Comparison of ENCODE assay signal across 9 cellular contexts in the genomic region with DNA sequence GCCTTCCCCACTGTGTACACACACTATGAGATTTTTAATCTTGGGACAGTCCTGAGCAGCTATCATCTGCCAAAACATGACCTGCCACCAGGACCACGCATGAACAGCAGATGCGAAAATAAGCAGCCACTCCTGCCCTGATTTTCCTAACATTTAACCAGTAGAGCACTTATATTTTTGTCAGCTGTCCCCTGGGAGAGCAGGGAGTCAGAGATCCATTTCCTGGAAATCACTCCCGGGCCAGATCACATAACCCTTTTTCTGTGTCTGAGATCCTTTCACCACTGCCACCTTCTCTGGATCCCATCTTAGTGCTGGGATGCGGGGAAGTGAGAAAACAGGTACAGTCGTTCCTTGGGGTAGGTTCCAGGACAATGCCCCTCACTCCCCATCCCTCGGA. TPM values are rescaled to one million over a fixed set of nuclear protein-coding genes. Genes with fewer than 3 reads are reported as not detected.
DNase-seq lines count a peak whose midpoint lies in the region; ATAC-seq and TF ChIP-seq lines count a peak whose summit lies in the region.
"Had no signal": no experiment of that assay in that cellular context is flagged by ENCODE, and none has a peak within 500 bp of the region (broad histone marks: within the 10 kb centered on the region; RNA-seq: fewer than 3 reads in every experiment).

No MANE protein-coding gene starts in this region.

- peaks cover 17% of the 10 kb centered on the region for H3F3A ChIP-seq in SK-N-SH (replicated peaks; ENCODE audit: insufficient read depth)

- ATAC-seq in gastroesophageal sphincter (no peak), HG03457 (IDR thresholded peaks at IDR 0.05; ENCODE audit: unreplicated experiment) (no peak)

- TF ChIP-seq CTCF in SK-N-SH (IDR thresholded peaks at IDR 0.05) (no peak), gastroesophageal sphincter (IDR thresholded peaks at IDR 0.05) (no peak), parathyroid adenoma (IDR thresholded peaks at IDR 0.05) (no peak)

- intact Hi-C loops in CD4-positive, alpha-beta memory T cell (cut with micrococcal nuclease), result no loop called here

- peak overlapping the region; percentile 52 for H3K4me2 ChIP-seq in SK-N-SH
- no peak overlapping the region for H3K4me2 ChIP-seq in parathyroid adenoma (ENCODE audit: low read length)

- peaks cover 0 to 14% (median 6%) of the 10 kb centered on the region in 4 donors for H3K4me1 Mint-ChIP-seq in CD4-positive, alpha-beta memory T cell

- H3K9me3 Mint-ChIP-seq in CD4-positive, alpha-beta memory T cell, result no peaks in the 10 kb centered on the region

- POLR2A ChIA-PET in CD4-positive, alpha-beta memory T cell (lab: Charles Lee; ENCODE audit: partially characterized antibody), result no interaction called here
- POLR2A ChIA-PET in SK-N-SH (lab: Yijun Ruan, JAX), result no interaction called here
- POLR2A ChIA-PET in HEK293T (lab: Yijun Ruan, JAX), result no interaction called here

- peaks cover 34% of the 10 kb centered on the region for H3K4me1 ChIP-seq in CD4-positive, alpha-beta memory T cell (ENCODE audit: insufficient read depth, low read length)
- H3K4me1 ChIP-seq in SK-N-SH (ENCODE audit: control insufficient read depth in 1 of 2, insufficient read depth in 2 of 2, low read depth in 1 of 2, low read length in 1 of 2), result peaks cover 32 to 43% of the 10 kb centered on the region in 2 experiments
- peaks cover 5 to 39% (median 28%) of the 10 kb centered on the region in 3 donors for H3K4me1 ChIP-seq in gastroesophageal sphincter
- peaks cover 15% of the 10 kb centered on the region for H3K4me1 ChIP-seq in parathyroid adenoma

- H3K27me3 ChIP-seq in CD4-positive, alpha-beta memory T cell (ENCODE audit: insufficient read depth, low read length), result no peaks in the 10 kb centered on the region
- H3K27me3 ChIP-seq in SK-N-SH (ENCODE audit: insufficient read depth), result no peaks in the 10 kb centered on the region
- peaks cover 6% of the 10 kb centered on the region for H3K27me3 ChIP-seq in gastroesophageal sphincter
- H3K27me3 ChIP-seq in parathyroid adenoma (ENCODE audit: control insufficient read depth, insufficient read depth, low read length), result no peaks in the 10 kb centered on the region

- peak overlapping the region in 6 of 7 donors; percentile 24 to 80 (median 62) for H3K27ac Mint-ChIP-seq in CD4-positive, alpha-beta memory T cell

- no peak for TF ChIP-seq RAD21 in SK-N-SH (IDR thresholded peaks at IDR 0.05; ENCODE audit: low read length)

- peaks cover 0 to 4% of the 10 kb centered on the region in 2 donors for H3K36me3 Mint-ChIP-seq in CD4-positive, alpha-beta memory T cell

- H3K27me3 Mint-ChIP-seq in CD4-positive, alpha-beta memory T cell, result no peaks in the 10 kb centered on the region

- TF ChIP-seq POLR2A in gastroesophageal sphincter (IDR thresholded peaks at IDR 0.05), result no peak

- WGBS in SK-N-SH (ENCODE audit: low lambda C conversion rate), result 70% methylated on average over 6 of the region's 6 CpGs
- 70 to 72% methylated on average over 5 to 6 of the region's 6 CpGs for WGBS in gastroesophageal sphincter (ENCODE audit: low coverage in 1 of 2), 2 donors

- H4K20me1 ChIP-seq in SK-N-SH (ENCODE audit: insufficient read depth), result no peaks in the 10 kb centered on the region; the same call in 1 of the 2 replicates

- no peaks in the 10 kb centered on the region for H3K36me3 ChIP-seq in CD4-positive, alpha-beta memory T cell (ENCODE audit: insufficient read depth, low read length)
- H3K36me3 ChIP-seq in SK-N-SH (replicated peaks in 1 of 2; ENCODE audit: control insufficient read depth in 1 of 2, insufficient read depth in 2 of 2, low read length in 1 of 2), result no peaks in the 10 kb centered on the region
- H3K36me3 ChIP-seq in gastroesophageal sphincter, result no peaks in the 10 kb centered on the region
- no peaks in the 10 kb centered on the region for H3K36me3 ChIP-seq in parathyroid adenoma (ENCODE audit: control insufficient read depth, insufficient read depth, low read length)

- H3K4me3 Mint-ChIP-seq in CD4-positive, alpha-beta memory T cell, result peak overlapping the region in 1 of 8 donors; percentile 50

- H2AFZ ChIP-seq in SK-N-SH (ENCODE audit: low read depth) (peak overlapping the region; percentile 94), parathyroid adenoma (no peak overlapping the region)

- CTCF ChIA-PET in CD4-positive, alpha-beta memory T cell (lab: Charles Lee; ENCODE audit: partially characterized antibody), result interaction anchor here (1.5 to 3.1 kb wide), 3 partner anchors 11 to 454 kb away, joined by 3 to 12 read pairs (median 3); no protein-coding TSS in a partner anchor
- CTCF ChIA-PET in SK-N-SH (lab: Yijun Ruan, JAX), result interaction anchor here (1.1 to 1.4 kb wide), 3 partner anchors 10 to 145 kb away, joined by 3 read pairs; no protein-coding TSS in a partner anchor
- CTCF ChIA-PET in HEK293T (lab: Yijun Ruan, JAX), result no interaction called here

- no peaks in the 10 kb centered on the region for H3K9me2 ChIP-seq in SK-N-SH

- H3K79me2 ChIP-seq in SK-N-SH (ENCODE audit: insufficient read depth), result peaks cover 28% of the 10 kb centered on the region
- peaks cover 8% of the 10 kb centered on the region for H3K79me2 ChIP-seq in parathyroid adenoma

- H3K27ac ChIP-seq in CD4-positive, alpha-beta memory T cell (ENCODE audit: low read depth, low read length), result no peak overlapping the region
- peak overlapping the region; percentile 28 to 98; a peak in 3 of 4 replicates for H3K27ac ChIP-seq in SK-N-SH (ENCODE audit: low read depth in 2 of 2, low read length in 1 of 2)
- peak overlapping the region in 3 of 4 donors; percentile 61 to 95 (median 88) for H3K27ac ChIP-seq in gastroesophageal sphincter
- H3K27ac ChIP-seq in parathyroid adenoma, result peak overlapping the region; percentile 63

- no peak for DNase-seq in CD4-positive, alpha-beta memory T cell
- DNase-seq in SK-N-SH (no peak), SHP77 (lab: John Stamatoyannopoulos, UW) (no peak), HEK293T (ENCODE audit: extremely low spot score) (no peak)
- DNase-seq in stimulated activated CD4-positive, alpha-beta T cell treated with anti-CD3 and anti-CD28 coated beads, Interleukin-4, amount 100 ng/mL, for 1 hour, result no peak
- DNase-seq: kidney glomerular epithelial cell had no signal

- no peak for TF ChIP-seq EP300 in SK-N-SH (IDR thresholded peaks at IDR 0.05; ENCODE audit: borderline replicate concordance in 1 of 2, low read depth in 1 of 2, low read length in 1 of 2)
- TF ChIP-seq EP300 in gastroesophageal sphincter (IDR thresholded peaks at IDR 0.05), result no peak

- H3K9me3 ChIP-seq in CD4-positive, alpha-beta memory T cell (ENCODE audit: control insufficient read depth in 1 of 2, low read length in 2 of 2), result no peaks in the 10 kb centered on the region
- H3K9me3 ChIP-seq in SK-N-SH, result no peaks in the 10 kb centered on the region
- no peaks in the 10 kb centered on the region for H3K9me3 ChIP-seq in gastroesophageal sphincter
- no peaks in the 10 kb centered on the region for H3K9me3 ChIP-seq in parathyroid adenoma (ENCODE audit: control insufficient read depth, low read length)

- H3K4me3 ChIP-seq in CD4-positive, alpha-beta memory T cell (ENCODE audit: low read length in 2 of 2), result no peak overlapping the region
- no peak overlapping the region for H3K4me3 ChIP-seq in SK-N-SH (ENCODE audit: low read depth in 2 of 2, low read length in 1 of 2)
- no peak overlapping the region for H3K4me3 ChIP-seq in gastroesophageal sphincter
- H3K4me3 ChIP-seq in parathyroid adenoma (ENCODE audit: low read depth, low read length), result no peak overlapping the region

- H3K9ac ChIP-seq in SK-N-SH (peak overlapping the region; percentile 57), parathyroid adenoma (no peak overlapping the region)

TF ChIP-seq in SK-N-SH, 30 proteins besides CTCF, POLR2A, EP300 and RAD21:
- TF ChIP-seq FOXM1 (IDR thresholded peaks at IDR 0.05; ENCODE audit: low read depth), result no peak
- TF ChIP-seq, protein P1, sequence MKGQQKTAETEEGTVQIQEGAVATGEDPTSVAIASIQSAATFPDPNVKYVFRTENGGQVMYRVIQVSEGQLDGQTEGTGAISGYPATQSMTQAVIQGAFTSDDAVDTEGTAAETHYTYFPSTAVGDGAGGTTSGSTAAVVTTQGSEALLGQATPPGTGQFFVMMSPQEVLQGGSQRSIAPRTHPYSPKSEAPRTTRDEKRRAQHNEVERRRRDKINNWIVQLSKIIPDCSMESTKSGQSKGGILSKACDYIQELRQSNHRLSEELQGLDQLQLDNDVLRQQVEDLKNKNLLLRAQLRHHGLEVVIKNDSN (IDR thresholded peaks at IDR 0.05; ENCODE audit: borderline replicate concordance, low read depth), result no peak
- no peak for TF ChIP-seq GABPA (IDR thresholded peaks at IDR 0.05; ENCODE audit: low read depth)

TF ChIP-seq in HEK293T, 16 proteins besides CTCF, POLR2A, EP300 and RAD21 (continues in another document):
- TF ChIP-seq ZNF384 (IDR thresholded peaks at IDR 0.05), result no peak
- no peak for TF ChIP-seq L3MBTL2 (conservative IDR thresholded peaks at IDR 0.05)
- TF ChIP-seq FOXM1 (IDR thresholded peaks at IDR 0.05; ENCODE audit: borderline replicate concordance), result no peak
- no peak for TF ChIP-seq CTBP1 (IDR thresholded peaks at IDR 0.05; ENCODE audit: borderline replicate concordance)
- no peak for TF ChIP-seq LEF1 (IDR thresholded peaks at IDR 0.05; ENCODE audit: borderline replicate concordance)
- no peak for TF ChIP-seq PKNOX1 (IDR thresholded peaks at IDR 0.05)
- no peak for TF ChIP-seq BHLHE40 (IDR thresholded peaks at IDR 0.05; ENCODE audit: borderline replicate concordance)
- no peak for TF ChIP-seq ELF4 (IDR thresholded peaks at IDR 0.05)
- TF ChIP-seq SUZ12 (IDR thresholded peaks at IDR 0.05), result no peak

RNA-seq across cellular contexts. Expression of gene SDCBP2, which starts 5.7 kb away (rescaled TPM):
- under 1 TPM; 0.61 to 0.94 TPM for total RNA-seq in CD4-positive, alpha-beta memory T cell
- 1 to 10 TPM; 1.5 to 2.2 TPM for polyA plus RNA-seq in CD4-positive, alpha-beta memory T cell
- polyA plus RNA-seq in SK-N-SH (2012; rRNA removed), result 3.0 and 4.0 TPM in 2 replicates
- 1.8 and 2.6 TPM in 2 replicates for polyA plus RNA-seq in SK-N-SH (2012; cell fraction: cytosol; rRNA removed)
- 6.6 and 8.2 TPM in 2 replicates for polyA plus RNA-seq in SK-N-SH (2012; cell fraction: nucleus; rRNA removed)
- total RNA-seq in gastroesophageal sphincter, result 10 to 100 TPM in 1 of 4 donors, 1 to 10 TPM in 3; 1.6 to 17.5 (median 3.5) TPM

RNA-seq across cellular contexts. Expression of gene SNPH, which starts 57.2 kb away (rescaled TPM):
- total RNA-seq in CD4-positive, alpha-beta memory T cell, result 10 to 100 TPM; 14.3 to 15.9 TPM
- polyA plus RNA-seq in CD4-positive, alpha-beta memory T cell, result 1 to 10 TPM; 2.5 to 6.6 TPM
- polyA plus RNA-seq in SK-N-SH (2012; rRNA removed), result 2.2 and 2.5 TPM in 2 replicates
- polyA plus RNA-seq in SK-N-SH (2012; cell fraction: cytosol; rRNA removed), result 1.0 and 1.4 TPM in 2 replicates
- polyA plus RNA-seq in SK-N-SH (2012; cell fraction: nucleus; rRNA removed), result 14.5 and 15.5 TPM in 2 replicates
- 10 to 100 TPM in 3 of 4 donors, 1 to 10 TPM in 1; 9.8 to 31.6 (median 12.5) TPM for total RNA-seq in gastroesophageal sphincter
